ENCODE assay signal across 8 cellular contexts in the genomic region with DNA sequence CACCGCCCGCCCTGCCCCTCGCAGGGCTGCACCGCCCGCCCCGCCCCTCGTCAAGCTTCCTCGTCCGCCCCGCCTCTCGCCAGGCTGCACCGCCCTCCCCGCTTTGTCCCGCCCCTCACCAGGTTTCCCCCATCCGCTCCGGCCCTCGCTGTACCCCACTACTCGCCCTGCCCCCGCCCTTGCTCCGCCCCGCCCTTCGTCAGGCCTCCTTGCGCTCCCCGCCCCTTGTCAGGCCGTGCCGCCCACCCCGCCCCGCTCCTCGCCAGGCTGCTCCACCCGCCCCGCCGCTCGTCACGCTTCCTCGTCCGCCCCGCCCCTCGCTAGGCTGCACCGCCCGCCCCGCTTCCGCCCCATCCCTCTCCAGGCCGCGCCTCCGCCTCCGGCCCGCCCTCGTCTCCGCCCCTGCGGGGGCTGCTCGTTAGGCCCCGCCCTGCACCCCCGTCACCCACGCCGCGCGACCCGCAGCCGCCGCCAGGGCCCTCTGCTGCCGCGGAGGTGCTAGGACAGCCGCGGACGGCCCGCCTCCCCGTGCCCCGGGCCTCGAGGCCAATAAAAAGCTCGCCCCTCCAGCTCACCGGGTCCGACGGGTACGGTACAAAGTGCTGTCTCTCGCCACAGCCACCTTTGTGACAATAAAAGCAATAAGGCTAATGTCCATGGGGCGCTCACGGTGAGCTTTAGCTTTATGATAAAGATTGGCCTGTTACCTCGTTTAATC. TPM values are rescaled to one million over a fixed set of nuclear protein-coding genes. Genes with fewer than 3 reads are reported as not detected.
DNase-seq lines count a peak whose midpoint lies in the region; ATAC-seq and TF ChIP-seq lines count a peak whose summit lies in the region.

No MANE protein-coding gene starts in this region.

- H3K4me3 Mint-ChIP-seq in T-cell = peak overlapping the region; percentile 58 to 94 (median 63)

- TF ChIP-seq POLR2A in prostate gland (IDR thresholded peaks at IDR 0.05) = peak; percentile 44

- H3K4me1 ChIP-seq in left ventricle myocardium inferior = peaks cover 31% of the 10 kb centered on the region
- no peaks in the 10 kb centered on the region for H3K4me1 ChIP-seq in prostate gland (replicated peaks)

- TF ChIP-seq CTCF in GM13976 (IDR thresholded peaks at IDR 0.05; ENCODE audit: borderline replicate concordance, control extremely low read depth, extremely low read depth, insufficient read depth, missing control alignments) (peak; percentile 80), left ventricle myocardium inferior (IDR thresholded peaks at IDR 0.05; ENCODE audit: borderline replicate concordance) (peak; percentile 79), prostate gland (IDR thresholded peaks at IDR 0.05) (peak; percentile 36 to 91 (median 61))

- in situ Hi-C loops in GM13976 (cut with MboI; ENCODE audit: low sequenced_read_pairs, unreplicated experiment) = no loop called here

- H3K36me3 ChIP-seq in left ventricle myocardium inferior (peaks cover 33% of the 10 kb centered on the region), prostate gland (peaks cover 0 to 9% of the 10 kb centered on the region in 2 donors)

- H3K27ac ChIP-seq in left ventricle myocardium inferior (replicated peaks) = peak overlapping the region; percentile 98
- peak overlapping the region; percentile 91 to 94 for H3K27ac ChIP-seq in prostate gland

- H3K4me1 Mint-ChIP-seq in T-cell = peaks cover 6 to 34% (median 28%) of the 10 kb centered on the region in 3 donors

- peak overlapping the region; percentile 85 to 95 for H3K27ac Mint-ChIP-seq in T-cell

- CTCF ChIA-PET in T-cell (lab: Charles Lee) = interaction anchor here (0.6 to 2.0 kb wide), 21 partner anchors 9 to 1084 kb away, joined by 3 to 9 read pairs (median 4); a partner anchor contains a TSS

- H3K9me3 ChIP-seq in left ventricle myocardium inferior (replicated peaks) = no peaks in the 10 kb centered on the region
- H3K9me3 ChIP-seq in prostate gland = no peaks in the 10 kb centered on the region

- no peaks in the 10 kb centered on the region for H3K27me3 Mint-ChIP-seq in T-cell

- POLR2A ChIA-PET in T-cell (lab: Charles Lee) = interaction anchor here (0.5 to 0.8 kb wide), 10 partner anchors 43 to 1118 kb away, joined by 3 to 10 read pairs (median 4); a partner anchor contains a TSS

- H3K27me3 ChIP-seq in left ventricle myocardium inferior (ENCODE audit: low read depth) (no peaks in the 10 kb centered on the region), prostate gland (replicated peaks; ENCODE audit: insufficient read depth) (no peaks in the 10 kb centered on the region)

- no peaks in the 10 kb centered on the region for H3K9me3 Mint-ChIP-seq in T-cell

- peak; percentile 70 for ATAC-seq in HG02884 (IDR thresholded peaks at IDR 0.05; ENCODE audit: unreplicated experiment)
- peak; percentile 79 to 83 (median 81) for ATAC-seq in T-cell (replicated peaks in 1 of 4)

- intact Hi-C loops in left ventricle myocardium inferior (cut with micrococcal nuclease) (no loop called here), prostate gland (cut with DNase I) (loop anchor here (5.0 kb wide), 1 partner anchor 211 kb away; a partner anchor contains a TSS)

- H3K4me3 ChIP-seq in left ventricle myocardium inferior (peak overlapping the region; percentile 94), prostate gland (peak overlapping the region; percentile 79 to 89)

- DNase-seq in GM13976 (ENCODE audit: low spot score) (peak; percentile 99), NCI-H1436 treated with DMSO at 0.1 percent for 48 hours (lab: John Stamatoyannopoulos, UW) (peak; percentile 37), T-cell (peak; percentile 95 to 100 (median 98)), amniotic stem cell (lab: John Stamatoyannopoulos, UW) (peak; percentile 99), left ventricle myocardium inferior (peak; percentile 99), prostate gland (ENCODE audit: low spot score) (peak; percentile 96), ureter (ENCODE audit: low spot score) (peak; percentile 99)

- under 1% methylated on average over 42 of the region's 78 CpGs for WGBS in prostate gland

- peaks cover 18% of the 10 kb centered on the region for H3K36me3 Mint-ChIP-seq in T-cell

RNA-seq across cellular contexts. Expression of a gene that starts 0.6 kb away (rescaled TPM):
- total RNA-seq in T-cell (10 to 100 TPM; 73.5 to 88.8 (median 85.4) TPM), left ventricle myocardium inferior (73.0 TPM), prostate gland (10 to 100 TPM; 54.1 to 82.4 TPM), ureter (86.6 TPM)

RNA-seq across cellular contexts. Expression of a gene that starts 29.9 kb away (rescaled TPM):
- total RNA-seq in T-cell (1 to 10 TPM in 2 of 5 donors, under 1 TPM in 1, not detected in 2; 0.98 to 1.3 (median 1.3) TPM), left ventricle myocardium inferior (15,954 TPM), prostate gland (1,000 to 10,000 TPM; 1,584 to 1,742 TPM), ureter (1,211 TPM)

RNA-seq across cellular contexts. Expression of a gene that starts 46.4 kb away (rescaled TPM):
- total RNA-seq in T-cell (10 to 100 TPM; 13.8 to 23.9 (median 18.9) TPM), left ventricle myocardium inferior (145 TPM), prostate gland (10 to 100 TPM; 30.7 to 53.4 TPM), ureter (76.6 TPM)

RNA-seq across cellular contexts. Expression of a gene that starts 55.7 kb away (rescaled TPM):
- total RNA-seq in T-cell (not detected), left ventricle myocardium inferior (not detected), prostate gland (not detected), ureter (not detected)

Comparison
In these comparisons a context has a peak if more than half of its experiments do, and no peak if none do; other contexts are left out.
1. Peak in every context shown above with its lines: DNase-seq, ATAC-seq, H3K4me3 ChIP-seq and H3K27ac ChIP-seq.
2. DNase-seq: peak in every context shown above with its lines; median percentile 99 in GM13976; 99 in amniotic stem cell; 99 in left ventricle myocardium inferior; 99 in ureter; 98 in T-cell; 96 in prostate gland; 37 in NCI-H1436 treated with DMSO at 0.1 percent for 48 hours.
3. RNA of a gene that starts 29.9 kb away (total RNA-seq): 15,954 TPM in left ventricle myocardium inferior (single experiment), 1,584 to 1,742 TPM in prostate gland and 1,211 TPM in ureter (single experiment); 0.98 to 1.3 TPM in T-cell; every median in the first group is over 100 times any median in the second.